Comparison of ENCODE assay signal across 20 cellular contexts in the genomic region with DNA sequence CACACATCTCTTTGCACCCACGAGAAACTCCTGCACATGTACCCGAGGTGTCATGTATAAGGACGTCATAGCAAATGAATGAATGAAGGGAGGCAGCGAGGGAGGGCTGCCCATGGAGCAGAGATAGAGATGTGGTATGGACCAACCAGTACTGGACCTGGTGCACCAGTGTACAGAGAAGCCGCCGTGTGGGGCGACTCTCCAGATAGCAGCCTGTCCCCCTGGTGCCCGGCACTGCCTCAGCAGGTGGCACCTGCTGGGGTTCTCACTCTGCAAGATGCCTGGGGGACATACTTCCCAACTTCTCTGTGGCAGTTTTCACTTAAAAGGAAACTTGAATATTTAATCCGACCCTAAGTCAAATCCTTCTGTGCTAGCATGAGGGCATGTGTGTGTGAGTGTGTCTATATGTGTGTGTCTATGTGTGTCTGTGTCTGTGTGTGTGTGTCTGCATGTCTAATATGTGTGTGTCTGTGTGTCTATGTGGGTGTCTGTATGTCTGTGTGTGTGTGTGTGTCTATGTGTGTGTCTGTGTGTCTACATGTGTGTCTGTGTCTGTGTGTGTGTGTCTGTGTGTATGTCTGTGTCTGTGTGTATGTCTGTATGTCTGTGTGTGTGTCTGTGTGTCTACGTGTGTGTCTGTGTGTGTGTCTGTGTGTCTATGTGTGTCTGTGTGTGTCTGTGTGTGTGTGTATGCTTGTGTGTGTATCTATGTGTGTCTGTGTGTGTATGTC.
DNase-seq lines count a peak whose midpoint lies in the region; ATAC-seq, FAIRE-seq and TF ChIP-seq lines count a peak whose summit lies in the region.
"Had no signal": no experiment of that assay in that cellular context is flagged by ENCODE, and none has a peak within 500 bp of the region (broad histone marks: within the 10 kb centered on the region; RNA-seq: fewer than 3 reads in every experiment).

No MANE protein-coding gene starts in this region.

- DNase-seq in GM18507 (ENCODE audit: extremely low spot score, insufficient read length, low read depth) (no peak), HTR-8/SVneo (ENCODE audit: insufficient read length, low spot score) (no peak), urothelium cell line (ENCODE audit: low spot score) (no peak), chondrocyte (ENCODE audit: low spot score) (no peak), NCI-H226 (no peak), T-helper 9 cell (no peak)
- no peak for DNase-seq in natural killer cell treated with Interleukin-12 subunit alpha and Interleukin-12 subunit beta and Interleukin-15 and Interleukin-18, amount 100 ng/mL, for 72 hours (ENCODE audit: low spot score)
- DNase-seq: C1 segment of cervical spinal cord; Calu3; CD4-positive, alpha-beta memory T cell; COR-L47; DMS53; DMS79 treated with DMSO at 0.1 percent for 48 hours; GF-D8; GM23248; H9; HFFc6 had no signal

- H3K27me3 Mint-ChIP-seq in natural killer cell treated with Interleukin-12 subunit alpha and Interleukin-12 subunit beta and Interleukin-15 and Interleukin-18, amount 100 ng/mL, for 72 hours: peaks cover 0 to 7% of the 10 kb centered on the region in 2 donors
- H3K27me3 Mint-ChIP-seq in chondrocyte (ENCODE audit: low read depth): peaks cover 14% of the 10 kb centered on the region
- H3K27me3 Mint-ChIP-seq: CD4-positive, alpha-beta memory T cell had no signal

- no peaks in the 10 kb centered on the region for H3K36me3 Mint-ChIP-seq in natural killer cell treated with Interleukin-12 subunit alpha and Interleukin-12 subunit beta and Interleukin-15 and Interleukin-18, amount 100 ng/mL, for 72 hours
- no peaks in the 10 kb centered on the region for H3K36me3 Mint-ChIP-seq in chondrocyte (ENCODE audit: low read depth)
- H3K36me3 Mint-ChIP-seq: CD4-positive, alpha-beta memory T cell had no signal

- peak; percentile 15 for FAIRE-seq in GM18507 (lab: Jason Lieb, UNC)
- FAIRE-seq in HTR-8/SVneo (lab: Jason Lieb, UNC): peak; percentile 88
- peak; percentile 97 for FAIRE-seq in urothelium cell line (lab: Jason Lieb, UNC)
- FAIRE-seq: GM12892, GM19239 had no signal

- no peak for TF ChIP-seq CTCF in chondrocyte (IDR thresholded peaks at IDR 0.05)

- peak; percentile 37 to 48 for ATAC-seq in natural killer cell treated with Interleukin-12 subunit alpha and Interleukin-12 subunit beta and Interleukin-15 and Interleukin-18, amount 100 ng/mL, for 72 hours
- ATAC-seq: HCT116 had no signal

- H3K27ac Mint-ChIP-seq in natural killer cell treated with Interleukin-12 subunit alpha and Interleukin-12 subunit beta and Interleukin-15 and Interleukin-18, amount 100 ng/mL, for 72 hours: no peak overlapping the region
- no peak overlapping the region for H3K27ac Mint-ChIP-seq in chondrocyte (ENCODE audit: unreplicated experiment)
- H3K27ac Mint-ChIP-seq: H9, HFFc6 had no signal

- no peaks in the 10 kb centered on the region for H3K4me1 Mint-ChIP-seq in natural killer cell treated with Interleukin-12 subunit alpha and Interleukin-12 subunit beta and Interleukin-15 and Interleukin-18, amount 100 ng/mL, for 72 hours (ENCODE audit: low read depth in 2 of 2)
- peaks cover 16% of the 10 kb centered on the region for H3K4me1 Mint-ChIP-seq in chondrocyte (ENCODE audit: low read depth)
- H3K4me1 Mint-ChIP-seq: CD4-positive, alpha-beta memory T cell; H9 had no signal

- no peaks in the 10 kb centered on the region for H3K9me3 Mint-ChIP-seq in natural killer cell treated with Interleukin-12 subunit alpha and Interleukin-12 subunit beta and Interleukin-15 and Interleukin-18, amount 100 ng/mL, for 72 hours
- H3K9me3 Mint-ChIP-seq in chondrocyte (ENCODE audit: low read depth): no peaks in the 10 kb centered on the region
- H3K9me3 Mint-ChIP-seq: CD4-positive, alpha-beta memory T cell; H9 had no signal

- H3K4me3 Mint-ChIP-seq in natural killer cell treated with Interleukin-12 subunit alpha and Interleukin-12 subunit beta and Interleukin-15 and Interleukin-18, amount 100 ng/mL, for 72 hours: no peak overlapping the region
- H3K4me3 Mint-ChIP-seq in chondrocyte (ENCODE audit: unreplicated experiment): no peak overlapping the region
- H3K4me3 Mint-ChIP-seq: CD4-positive, alpha-beta memory T cell; H9; HFFc6 had no signal
